In the genomic region with DNA sequence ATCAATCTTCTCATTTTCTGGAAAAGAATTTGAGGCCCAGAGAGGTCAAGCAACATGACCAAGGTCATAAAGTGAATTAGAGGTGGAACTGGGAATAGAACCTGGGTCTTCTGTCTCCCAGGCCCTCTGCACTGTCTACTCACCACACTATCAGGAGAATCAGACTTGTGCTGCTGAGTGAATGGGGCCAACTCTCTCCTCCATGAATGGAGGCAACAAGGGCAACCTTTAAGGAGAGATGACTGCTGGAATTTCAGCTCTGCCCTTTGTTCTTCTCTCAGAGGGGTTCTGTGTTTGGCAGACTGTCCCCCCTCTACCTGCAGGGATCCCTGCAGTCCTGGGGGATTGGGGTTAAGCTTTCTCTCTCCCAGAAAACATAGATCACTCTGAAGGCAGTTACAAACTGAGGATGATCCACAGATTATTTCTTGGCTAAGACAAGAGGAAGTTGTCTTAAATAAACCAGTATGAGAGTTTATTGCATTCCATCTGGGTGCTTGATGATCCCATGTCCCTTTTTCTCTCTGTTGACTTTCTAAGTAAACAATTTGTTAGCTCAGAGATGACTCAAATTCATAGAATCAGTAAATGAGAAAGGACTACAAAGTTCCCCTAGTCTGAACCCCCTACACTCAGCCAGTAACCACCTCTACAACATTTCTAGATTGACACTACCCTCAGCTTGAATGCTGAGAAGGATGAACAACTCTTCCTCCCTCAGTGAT, we compare ENCODE assay signal across 10 cellular contexts.
DNase-seq lines count a peak whose midpoint lies in the region; ATAC-seq, FAIRE-seq and TF ChIP-seq lines count a peak whose summit lies in the region.
"Had no signal": no experiment of that assay in that cellular context is flagged by ENCODE, and none has a peak within 500 bp of the region (broad histone marks: within the 10 kb centered on the region; RNA-seq: fewer than 3 reads in every experiment).

No MANE protein-coding gene starts in this region.

- intact Hi-C loops in ovary (cut with DNase I) = no loop called here

- TF ChIP-seq POLR2A in ovary (IDR thresholded peaks at IDR 0.05) = no peak

- no peaks in the 10 kb centered on the region for H3K27me3 ChIP-seq in ovary

- H3K4me3 ChIP-seq in epithelial cell of proximal tubule (ENCODE audit: low read depth, low read length) = no peak overlapping the region
- no peak overlapping the region for H3K4me3 ChIP-seq in ovary

- no peak for TF ChIP-seq EP300 in ovary (IDR thresholded peaks at IDR 0.05)

- peaks cover 3% of the 10 kb centered on the region for H3K4me1 ChIP-seq in ovary (ENCODE audit: insufficient read depth)

- no peaks in the 10 kb centered on the region for H3K9me3 ChIP-seq in ovary

- no peak for FAIRE-seq in RCC 7860 (lab: Jason Lieb, UNC)
- FAIRE-seq: A204.1 had no signal

- DNase-seq in DMS 273 (lab: John Stamatoyannopoulos, UW; ENCODE audit: unreplicated experiment) (peak; percentile 26), DMS 273 treated with DMSO at 0.1 percent for 48 hours (lab: John Stamatoyannopoulos, UW) (no peak), RCC 7860 (ENCODE audit: low spot score) (peak; percentile 36), epithelial cell of proximal tubule (ENCODE audit: low read depth) (peak; percentile 84), ovary (no peak), omental fat pad (ENCODE audit: low spot score) (no peak), mesenteric fat pad (ENCODE audit: low spot score) (no peak), NK-92 (lab: John Stamatoyannopoulos, UW; ENCODE audit: unreplicated experiment) (no peak)
- DNase-seq: activated B cell treated with CpG ODN at 0.5 μM for 24 hours had no signal

- no peaks in the 10 kb centered on the region for H3K36me3 ChIP-seq in ovary

- peak overlapping the region; percentile 5 to 85 for H3K27ac ChIP-seq in ovary

- no peak for TF ChIP-seq CTCF in epithelial cell of proximal tubule (conservative IDR thresholded peaks at IDR 0.05; ENCODE audit: low read depth, low read length)
- TF ChIP-seq CTCF in ovary (IDR thresholded peaks at IDR 0.05) = no peak
- no peak for TF ChIP-seq CTCF in omental fat pad (IDR thresholded peaks at IDR 0.05)

- ATAC-seq in omental fat pad (ENCODE audit: low FRiP score) = no peak

Comparison
In these comparisons a context has a peak if more than half of its experiments do, and no peak if none do; other contexts are left out.
1. DNase-seq: peak in DMS 273 (single experiment), RCC 7860 (single experiment) and epithelial cell of proximal tubule (single experiment); none in DMS 273 treated with DMSO at 0.1 percent for 48 hours (single experiment), ovary (0 of 5), omental fat pad (single experiment), mesenteric fat pad (single experiment) and NK-92 (single experiment).